Comparison of ENCODE assay signal across 2 cellular contexts in the genomic region with DNA sequence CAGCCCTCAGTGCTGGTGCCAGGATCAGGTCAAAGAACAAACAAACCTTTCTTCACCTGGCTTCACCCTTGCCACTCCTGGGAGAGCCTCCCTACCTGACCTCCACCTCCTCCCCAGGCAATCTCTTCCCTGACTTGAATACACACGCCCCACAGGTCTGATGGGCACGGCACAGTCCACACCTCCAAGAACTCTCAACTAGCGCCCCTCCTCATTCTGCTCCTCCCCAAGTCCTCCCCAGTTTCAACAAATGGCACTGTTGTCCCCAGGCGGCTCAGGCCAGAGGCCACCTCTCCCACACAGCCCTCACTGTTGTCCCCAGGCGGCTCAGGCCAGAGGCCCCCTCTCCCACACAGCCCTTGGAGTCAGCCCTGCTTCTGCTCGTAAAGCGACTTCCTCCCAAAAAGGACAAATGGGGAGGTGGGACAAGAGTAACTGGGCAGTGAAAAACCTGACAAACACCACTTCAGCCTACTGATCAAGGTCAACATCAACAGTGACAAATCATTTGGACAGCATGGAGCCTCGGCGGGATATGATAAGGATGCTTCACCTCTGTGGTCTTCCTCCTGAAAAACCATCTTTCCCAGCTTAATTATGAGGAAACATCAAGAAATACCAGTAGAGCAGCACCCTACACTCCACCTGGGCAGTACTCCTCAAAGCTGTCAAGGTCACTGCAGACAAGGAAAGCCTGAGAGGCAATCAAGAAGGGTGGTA.
TF ChIP-seq lines count a peak whose summit lies in the region.

No MANE protein-coding gene starts in this region.

TF ChIP-seq in IMR-90, 13 proteins besides CTCF, POLR2A, EP300 and RAD21:
- TF ChIP-seq BHLHE40 (IDR thresholded peaks at IDR 0.05; ENCODE audit: low read depth, low read length) (no peak), FOS (IDR thresholded peaks at IDR 0.05; ENCODE audit: low read depth, low read length) (no peak), RCOR1 (IDR thresholded peaks at IDR 0.05; ENCODE audit: insufficient replicate concordance, low read length) (no peak), NFE2L2 (IDR thresholded peaks at IDR 0.05; ENCODE audit: low read depth, low read length) (no peak), MAZ (IDR thresholded peaks at IDR 0.05; ENCODE audit: borderline replicate concordance, low read depth, low read length) (no peak), CHD1 (IDR thresholded peaks at IDR 0.05; ENCODE audit: low read depth, low read length) (no peak), MXI1 (IDR thresholded peaks at IDR 0.05; ENCODE audit: borderline replicate concordance, low read depth, low read length) (no peak), MAFK (IDR thresholded peaks at IDR 0.05; ENCODE audit: low read depth, low read length) (no peak), RFX5 (IDR thresholded peaks at IDR 0.05; ENCODE audit: low read depth, low read length) (no peak), CEBPB (IDR thresholded peaks at IDR 0.05; ENCODE audit: low read depth, low read length) (no peak), SMC3 (IDR thresholded peaks at IDR 0.05; ENCODE audit: low read depth, low read length) (no peak)
- TF ChIP-seq, protein P1, sequence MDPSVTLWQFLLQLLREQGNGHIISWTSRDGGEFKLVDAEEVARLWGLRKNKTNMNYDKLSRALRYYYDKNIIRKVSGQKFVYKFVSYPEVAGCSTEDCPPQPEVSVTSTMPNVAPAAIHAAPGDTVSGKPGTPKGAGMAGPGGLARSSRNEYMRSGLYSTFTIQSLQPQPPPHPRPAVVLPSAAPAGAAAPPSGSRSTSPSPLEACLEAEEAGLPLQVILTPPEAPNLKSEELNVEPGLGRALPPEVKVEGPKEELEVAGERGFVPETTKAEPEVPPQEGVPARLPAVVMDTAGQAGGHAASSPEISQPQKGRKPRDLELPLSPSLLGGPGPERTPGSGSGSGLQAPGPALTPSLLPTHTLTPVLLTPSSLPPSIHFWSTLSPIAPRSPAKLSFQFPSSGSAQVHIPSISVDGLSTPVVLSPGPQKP (IDR thresholded peaks at IDR 0.05; ENCODE audit: borderline replicate concordance, low read depth, low read length): no peak
- TF ChIP-seq, protein P2, sequence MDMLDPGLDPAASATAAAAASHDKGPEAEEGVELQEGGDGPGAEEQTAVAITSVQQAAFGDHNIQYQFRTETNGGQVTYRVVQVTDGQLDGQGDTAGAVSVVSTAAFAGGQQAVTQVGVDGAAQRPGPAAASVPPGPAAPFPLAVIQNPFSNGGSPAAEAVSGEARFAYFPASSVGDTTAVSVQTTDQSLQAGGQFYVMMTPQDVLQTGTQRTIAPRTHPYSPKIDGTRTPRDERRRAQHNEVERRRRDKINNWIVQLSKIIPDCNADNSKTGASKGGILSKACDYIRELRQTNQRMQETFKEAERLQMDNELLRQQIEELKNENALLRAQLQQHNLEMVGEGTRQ (IDR thresholded peaks at IDR 0.05; ENCODE audit: low read depth, low read length): no peak

TF ChIP-seq in K562, 482 proteins besides CTCF, POLR2A, EP300 and RAD21 (continues in another document):
- no peak for TF ChIP-seq HCFC1 (IDR thresholded peaks at IDR 0.05; ENCODE audit: low read depth, low read length)
- TF ChIP-seq ZNF507 (tag; conservative IDR thresholded peaks at IDR 0.05): no peak
- TF ChIP-seq, protein P3, sequence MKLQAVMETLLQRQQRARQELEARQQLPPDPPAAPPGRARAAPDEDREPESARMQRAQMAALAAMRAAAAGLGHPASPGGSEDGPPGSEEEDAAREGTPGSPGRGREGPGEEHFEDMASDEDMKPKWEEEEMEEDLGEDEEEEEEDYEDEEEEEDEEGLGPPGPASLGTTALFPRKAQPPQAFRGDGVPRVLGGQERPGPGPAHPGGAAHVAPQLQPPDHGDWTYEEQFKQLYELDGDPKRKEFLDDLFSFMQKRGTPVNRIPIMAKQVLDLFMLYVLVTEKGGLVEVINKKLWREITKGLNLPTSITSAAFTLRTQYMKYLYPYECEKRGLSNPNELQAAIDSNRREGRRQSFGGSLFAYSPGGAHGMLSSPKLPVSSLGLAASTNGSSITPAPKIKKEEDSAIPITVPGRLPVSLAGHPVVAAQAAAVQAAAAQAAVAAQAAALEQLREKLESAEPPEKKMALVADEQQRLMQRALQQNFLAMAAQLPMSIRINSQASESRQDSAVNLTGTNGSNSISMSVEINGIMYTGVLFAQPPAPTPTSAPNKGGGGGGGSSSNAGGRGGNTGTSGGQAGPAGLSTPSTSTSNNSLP (IDR thresholded peaks at IDR 0.05; ENCODE audit: borderline replicate concordance, low read depth, low read length): no peak
- TF ChIP-seq ZNF79 (CRISPR knock-in tag; IDR thresholded peaks at IDR 0.05; ENCODE audit: low read depth): no peak
- TF ChIP-seq KDM5B (IDR thresholded peaks at IDR 0.05; ENCODE audit: insufficient replicate concordance, low read depth, low read length): no peak
- TF ChIP-seq, protein P4, sequence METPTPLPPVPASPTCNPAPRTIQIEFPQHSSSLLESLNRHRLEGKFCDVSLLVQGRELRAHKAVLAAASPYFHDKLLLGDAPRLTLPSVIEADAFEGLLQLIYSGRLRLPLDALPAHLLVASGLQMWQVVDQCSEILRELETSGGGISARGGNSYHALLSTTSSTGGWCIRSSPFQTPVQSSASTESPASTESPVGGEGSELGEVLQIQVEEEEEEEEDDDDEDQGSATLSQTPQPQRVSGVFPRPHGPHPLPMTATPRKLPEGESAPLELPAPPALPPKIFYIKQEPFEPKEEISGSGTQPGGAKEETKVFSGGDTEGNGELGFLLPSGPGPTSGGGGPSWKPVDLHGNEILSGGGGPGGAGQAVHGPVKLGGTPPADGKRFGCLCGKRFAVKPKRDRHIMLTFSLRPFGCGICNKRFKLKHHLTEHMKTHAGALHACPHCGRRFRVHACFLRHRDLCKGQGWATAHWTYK (CRISPR knock-in tag; IDR thresholded peaks at IDR 0.05): no peak
- TF ChIP-seq PHF8 (IDR thresholded peaks at IDR 0.05; ENCODE audit: borderline replicate concordance, low read length): no peak
- no peak for TF ChIP-seq NFXL1 (CRISPR knock-in tag; IDR thresholded peaks at IDR 0.05)
- TF ChIP-seq ZNF165 (CRISPR knock-in tag; IDR thresholded peaks at IDR 0.05; ENCODE audit: borderline replicate concordance): no peak
- TF ChIP-seq ESRRA (IDR thresholded peaks at IDR 0.05; ENCODE audit: borderline replicate concordance, low read depth): peak; percentile 83
- no peak for TF ChIP-seq ZNF830 (CRISPR knock-in tag; IDR thresholded peaks at IDR 0.05)
- TF ChIP-seq MED1 (CRISPR knock-in tag; IDR thresholded peaks at IDR 0.05; ENCODE audit: borderline replicate concordance): no peak
- no peak for TF ChIP-seq PCBP2 (IDR thresholded peaks at IDR 0.05; ENCODE audit: low read depth, low read length, poor library complexity, severe bottlenecking)
- TF ChIP-seq ARHGAP35 (IDR thresholded peaks at IDR 0.05; ENCODE audit: partially characterized antibody): no peak
- TF ChIP-seq SAP30 (IDR thresholded peaks at IDR 0.05; ENCODE audit: borderline replicate concordance, insufficient read depth, low read depth, low read length, poor library complexity, severe bottlenecking): no peak
- 0 out of 3 replicates have a peak, but pooled peaks of 1 of the 2 experiments have one; percentile 21 for TF ChIP-seq CBX3 (IDR thresholded peaks at IDR 0.05; ENCODE audit: borderline replicate concordance in 1 of 2, low read length in 2 of 2)
- TF ChIP-seq MEIS2 (IDR thresholded peaks at IDR 0.05; ENCODE audit: partially characterized antibody): peak; percentile 97
- TF ChIP-seq, protein P5, sequence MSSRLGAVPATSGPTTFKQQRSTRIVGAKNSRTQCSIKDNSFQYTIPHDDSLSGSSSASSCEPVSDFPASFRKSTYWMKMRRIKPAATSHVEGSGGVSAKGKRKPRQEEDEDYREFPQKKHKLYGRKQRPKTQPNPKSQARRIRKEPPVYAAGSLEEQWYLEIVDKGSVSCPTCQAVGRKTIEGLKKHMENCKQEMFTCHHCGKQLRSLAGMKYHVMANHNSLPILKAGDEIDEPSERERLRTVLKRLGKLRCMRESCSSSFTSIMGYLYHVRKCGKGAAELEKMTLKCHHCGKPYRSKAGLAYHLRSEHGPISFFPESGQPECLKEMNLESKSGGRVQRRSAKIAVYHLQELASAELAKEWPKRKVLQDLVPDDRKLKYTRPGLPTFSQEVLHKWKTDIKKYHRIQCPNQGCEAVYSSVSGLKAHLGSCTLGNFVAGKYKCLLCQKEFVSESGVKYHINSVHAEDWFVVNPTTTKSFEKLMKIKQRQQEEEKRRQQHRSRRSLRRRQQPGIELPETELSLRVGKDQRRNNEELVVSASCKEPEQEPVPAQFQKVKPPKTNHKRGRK (tag; IDR thresholded peaks at IDR 0.05): no peak
- TF ChIP-seq, protein P6, sequence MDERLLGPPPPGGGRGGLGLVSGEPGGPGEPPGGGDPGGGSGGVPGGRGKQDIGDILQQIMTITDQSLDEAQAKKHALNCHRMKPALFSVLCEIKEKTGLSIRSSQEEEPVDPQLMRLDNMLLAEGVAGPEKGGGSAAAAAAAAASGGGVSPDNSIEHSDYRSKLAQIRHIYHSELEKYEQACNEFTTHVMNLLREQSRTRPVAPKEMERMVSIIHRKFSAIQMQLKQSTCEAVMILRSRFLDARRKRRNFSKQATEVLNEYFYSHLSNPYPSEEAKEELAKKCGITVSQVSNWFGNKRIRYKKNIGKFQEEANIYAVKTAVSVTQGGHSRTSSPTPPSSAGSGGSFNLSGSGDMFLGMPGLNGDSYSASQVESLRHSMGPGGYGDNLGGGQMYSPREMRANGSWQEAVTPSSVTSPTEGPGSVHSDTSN (CRISPR knock-in tag; IDR thresholded peaks at IDR 0.05; ENCODE audit: low read depth): no peak
- TF ChIP-seq, protein P6 (tag; conservative IDR thresholded peaks at IDR 0.05; ENCODE audit: low read depth): peak; percentile 77
- TF ChIP-seq U2AF1 (optimal IDR thresholded peaks at IDR 0.05; ENCODE audit: low read depth, low read length): no peak
- TF ChIP-seq, protein P7, sequence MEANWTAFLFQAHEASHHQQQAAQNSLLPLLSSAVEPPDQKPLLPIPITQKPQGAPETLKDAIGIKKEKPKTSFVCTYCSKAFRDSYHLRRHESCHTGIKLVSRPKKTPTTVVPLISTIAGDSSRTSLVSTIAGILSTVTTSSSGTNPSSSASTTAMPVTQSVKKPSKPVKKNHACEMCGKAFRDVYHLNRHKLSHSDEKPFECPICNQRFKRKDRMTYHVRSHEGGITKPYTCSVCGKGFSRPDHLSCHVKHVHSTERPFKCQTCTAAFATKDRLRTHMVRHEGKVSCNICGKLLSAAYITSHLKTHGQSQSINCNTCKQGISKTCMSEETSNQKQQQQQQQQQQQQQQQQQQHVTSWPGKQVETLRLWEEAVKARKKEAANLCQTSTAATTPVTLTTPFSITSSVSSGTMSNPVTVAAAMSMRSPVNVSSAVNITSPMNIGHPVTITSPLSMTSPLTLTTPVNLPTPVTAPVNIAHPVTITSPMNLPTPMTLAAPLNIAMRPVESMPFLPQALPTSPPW (CRISPR knock-in tag; IDR thresholded peaks at IDR 0.05): peak; percentile 22; the same call in 1 of the 2 replicates
- no peak for TF ChIP-seq HNRNPUL1 (IDR thresholded peaks at IDR 0.05; ENCODE audit: low read length)
- no peak for TF ChIP-seq CREM (IDR thresholded peaks at IDR 0.05; ENCODE audit: low read depth)
- TF ChIP-seq GTF2F1 (IDR thresholded peaks at IDR 0.05; ENCODE audit: low read depth, low read length): no peak
- TF ChIP-seq, protein P8, sequence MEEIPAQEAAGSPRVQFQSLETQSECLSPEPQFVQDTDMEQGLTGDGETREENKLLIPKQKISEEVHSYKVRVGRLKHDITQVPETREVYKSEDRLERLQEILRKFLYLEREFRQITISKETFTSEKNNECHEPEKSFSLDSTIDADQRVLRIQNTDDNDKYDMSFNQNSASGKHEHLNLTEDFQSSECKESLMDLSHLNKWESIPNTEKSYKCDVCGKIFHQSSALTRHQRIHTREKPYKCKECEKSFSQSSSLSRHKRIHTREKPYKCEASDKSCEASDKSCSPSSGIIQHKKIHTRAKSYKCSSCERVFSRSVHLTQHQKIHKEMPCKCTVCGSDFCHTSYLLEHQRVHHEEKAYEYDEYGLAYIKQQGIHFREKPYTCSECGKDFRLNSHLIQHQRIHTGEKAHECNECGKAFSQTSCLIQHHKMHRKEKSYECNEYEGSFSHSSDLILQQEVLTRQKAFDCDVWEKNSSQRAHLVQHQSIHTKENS (CRISPR knock-in tag; IDR thresholded peaks at IDR 0.05): no peak
- TF ChIP-seq LEF1 (IDR thresholded peaks at IDR 0.05): peak; percentile 29; the same call in 1 of the 2 replicates
- no peak for TF ChIP-seq NONO (IDR thresholded peaks at IDR 0.05; ENCODE audit: low read depth in 2 of 2, low read length in 1 of 2)
- TF ChIP-seq CBX2 (IDR thresholded peaks at IDR 0.05; ENCODE audit: insufficient read depth, low read length, poor library complexity, severe bottlenecking): no peak
- no peak for TF ChIP-seq CAMTA2 (CRISPR knock-in tag; conservative IDR thresholded peaks at IDR 0.05)
- TF ChIP-seq CEBPB (tag; IDR thresholded peaks at IDR 0.05): no peak
- TF ChIP-seq POLR2AphosphoS2 (IDR thresholded peaks at IDR 0.05; ENCODE audit: low read length): no peak
- TF ChIP-seq, protein P9, sequence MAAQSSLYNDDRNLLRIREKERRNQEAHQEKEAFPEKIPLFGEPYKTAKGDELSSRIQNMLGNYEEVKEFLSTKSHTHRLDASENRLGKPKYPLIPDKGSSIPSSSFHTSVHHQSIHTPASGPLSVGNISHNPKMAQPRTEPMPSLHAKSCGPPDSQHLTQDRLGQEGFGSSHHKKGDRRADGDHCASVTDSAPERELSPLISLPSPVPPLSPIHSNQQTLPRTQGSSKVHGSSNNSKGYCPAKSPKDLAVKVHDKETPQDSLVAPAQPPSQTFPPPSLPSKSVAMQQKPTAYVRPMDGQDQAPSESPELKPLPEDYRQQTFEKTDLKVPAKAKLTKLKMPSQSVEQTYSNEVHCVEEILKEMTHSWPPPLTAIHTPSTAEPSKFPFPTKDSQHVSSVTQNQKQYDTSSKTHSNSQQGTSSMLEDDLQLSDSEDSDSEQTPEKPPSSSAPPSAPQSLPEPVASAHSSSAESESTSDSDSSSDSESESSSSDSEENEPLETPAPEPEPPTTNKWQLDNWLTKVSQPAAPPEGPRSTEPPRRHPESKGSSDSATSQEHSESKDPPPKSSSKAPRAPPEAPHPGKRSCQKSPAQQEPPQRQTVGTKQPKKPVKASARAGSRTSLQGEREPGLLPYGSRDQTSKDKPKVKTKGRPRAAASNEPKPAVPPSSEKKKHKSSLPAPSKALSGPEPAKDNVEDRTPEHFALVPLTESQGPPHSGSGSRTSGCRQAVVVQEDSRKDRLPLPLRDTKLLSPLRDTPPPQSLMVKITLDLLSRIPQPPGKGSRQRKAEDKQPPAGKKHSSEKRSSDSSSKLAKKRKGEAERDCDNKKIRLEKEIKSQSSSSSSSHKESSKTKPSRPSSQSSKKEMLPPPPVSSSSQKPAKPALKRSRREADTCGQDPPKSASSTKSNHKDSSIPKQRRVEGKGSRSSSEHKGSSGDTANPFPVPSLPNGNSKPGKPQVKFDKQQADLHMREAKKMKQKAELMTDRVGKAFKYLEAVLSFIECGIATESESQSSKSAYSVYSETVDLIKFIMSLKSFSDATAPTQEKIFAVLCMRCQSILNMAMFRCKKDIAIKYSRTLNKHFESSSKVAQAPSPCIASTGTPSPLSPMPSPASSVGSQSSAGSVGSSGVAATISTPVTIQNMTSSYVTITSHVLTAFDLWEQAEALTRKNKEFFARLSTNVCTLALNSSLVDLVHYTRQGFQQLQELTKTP (IDR thresholded peaks at IDR 0.05; ENCODE audit: low read depth in 1 of 2, partially characterized antibody in 2 of 2): no peak
- peak; percentile 67; the same call in 1 of the 2 replicates for TF ChIP-seq DPF2 (IDR thresholded peaks at IDR 0.05)
- TF ChIP-seq DIDO1 (tag; IDR thresholded peaks at IDR 0.05; ENCODE audit: low read depth): no peak
